ENCODE assay signal across 13 cellular contexts in the genomic region with DNA sequence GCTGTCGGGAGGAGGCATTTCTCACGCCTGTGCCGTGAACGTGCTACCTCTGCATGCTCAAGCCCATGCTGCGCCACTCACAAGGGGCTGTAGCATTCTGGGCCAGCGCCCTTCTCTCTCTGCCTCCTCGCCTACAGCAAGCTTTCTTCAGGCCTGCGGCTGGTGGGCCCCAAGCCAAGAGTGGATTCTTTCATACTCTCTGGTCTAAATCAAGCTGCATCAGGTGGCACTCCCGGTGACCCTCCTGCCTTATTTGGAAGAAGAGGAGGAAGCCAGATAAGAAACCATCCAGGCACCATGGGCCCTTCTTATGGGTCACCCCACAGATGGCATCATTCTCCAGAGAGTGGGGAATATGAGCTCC.
DNase-seq lines count a peak whose midpoint lies in the region; ATAC-seq and TF ChIP-seq lines count a peak whose summit lies in the region.
"Had no signal": no experiment of that assay in that cellular context is flagged by ENCODE, and none has a peak within 500 bp of the region (broad histone marks: within the 10 kb centered on the region; RNA-seq: fewer than 3 reads in every experiment).

No MANE protein-coding gene starts in this region.

- peak; percentile 9 for ATAC-seq in sciatic nerve

- intact Hi-C loops in sciatic nerve (cut with DNase I), result no loop called here
- intact Hi-C loops in activated naive CD4-positive, alpha-beta T cell treated with anti-CD3 and anti-CD28 coated beads for 36 hours (cut with micrococcal nuclease), result loop anchor here (5.0 kb wide), 3 partner anchors 204 to 461 kb away; partner anchors contain the start of genes MXI1 and PDCD4

- H4K20me1 ChIP-seq in GM23248 (ENCODE audit: insufficient read depth) (no peaks in the 10 kb centered on the region), SK-N-SH (ENCODE audit: insufficient read depth) (no peaks in the 10 kb centered on the region)

- H3K9me3 ChIP-seq in GM23248 (ENCODE audit: low read depth), result no peaks in the 10 kb centered on the region
- H3K9me3 ChIP-seq in SK-N-SH, result no peaks in the 10 kb centered on the region

- H3K36me3 ChIP-seq in GM23248 (ENCODE audit: low read depth) (no peaks in the 10 kb centered on the region), SK-N-SH (replicated peaks in 1 of 2; ENCODE audit: control insufficient read depth in 1 of 2, insufficient read depth in 2 of 2, low read length in 1 of 2) (no peaks in the 10 kb centered on the region)

- H3K4me2 ChIP-seq in GM23248 (ENCODE audit: unreplicated experiment), result peak overlapping the region; percentile 26
- peak overlapping the region; percentile 45; the same call in 1 of the 2 replicates for H3K4me2 ChIP-seq in SK-N-SH

- peaks cover 25% of the 10 kb centered on the region for H3F3A ChIP-seq in GM23248 (ENCODE audit: insufficient read depth)
- peaks cover 12% of the 10 kb centered on the region for H3F3A ChIP-seq in SK-N-SH (replicated peaks; ENCODE audit: insufficient read depth)

- no peaks in the 10 kb centered on the region for H3K9me3 Mint-ChIP-seq in activated naive CD4-positive, alpha-beta T cell treated with anti-CD3 and anti-CD28 coated beads for 36 hours

- H3K4me1 ChIP-seq in GM23248 (ENCODE audit: insufficient read depth) (peaks cover 57% of the 10 kb centered on the region), SK-N-SH (ENCODE audit: control insufficient read depth in 1 of 2, insufficient read depth in 2 of 2, low read depth in 1 of 2, low read length in 1 of 2) (peaks cover 27 to 45% of the 10 kb centered on the region in 2 experiments; a peak in 3 of 4 replicates)

- no peak overlapping the region for H3K27ac Mint-ChIP-seq in activated naive CD4-positive, alpha-beta T cell treated with anti-CD3 and anti-CD28 coated beads for 36 hours
- H3K27ac Mint-ChIP-seq: activated naive CD8-positive, alpha-beta T cell had no signal

- in situ Hi-C loops in GM23248 (cut with MboI), result no loop called here

- no peak for TF ChIP-seq RAD21 in SK-N-SH (IDR thresholded peaks at IDR 0.05; ENCODE audit: low read length)

- H3K79me2 ChIP-seq in GM23248 (ENCODE audit: insufficient read depth) (no peaks in the 10 kb centered on the region), SK-N-SH (ENCODE audit: insufficient read depth) (no peaks in the 10 kb centered on the region)

- CTCF ChIA-PET in SK-N-SH (lab: Yijun Ruan, JAX), result no interaction called here
- CTCF ChIA-PET in activated naive CD4-positive, alpha-beta T cell treated with anti-CD3 and anti-CD28 coated beads for 36 hours (lab: Charles Lee), result interaction anchor here (0.8 to 6.1 kb wide), 2 partner anchors 31 to 56 kb away, joined by 3 to 36 read pairs; no protein-coding TSS in a partner anchor

- H3K9ac ChIP-seq in GM23248 (peak overlapping the region; percentile 40), SK-N-SH (peak overlapping the region; percentile 47; the same call in 1 of the 2 replicates)

- H3K4me1 Mint-ChIP-seq in activated naive CD4-positive, alpha-beta T cell treated with anti-CD3 and anti-CD28 coated beads for 36 hours (ENCODE audit: low read depth), result peaks cover 58% of the 10 kb centered on the region

- no peak overlapping the region for H3K4me3 Mint-ChIP-seq in activated naive CD4-positive, alpha-beta T cell treated with anti-CD3 and anti-CD28 coated beads for 36 hours
- H3K4me3 Mint-ChIP-seq: activated naive CD8-positive, alpha-beta T cell had no signal

- no peak for TF ChIP-seq CTCF in SK-N-SH (IDR thresholded peaks at IDR 0.05)
- TF ChIP-seq CTCF in fibroblast of pulmonary artery (IDR thresholded peaks at IDR 0.05; ENCODE audit: low read length, missing control alignments), result no peak

- H3K27me3 ChIP-seq in GM23248 (replicated peaks; ENCODE audit: insufficient read depth) (no peaks in the 10 kb centered on the region), SK-N-SH (ENCODE audit: insufficient read depth) (no peaks in the 10 kb centered on the region)

- no peaks in the 10 kb centered on the region for H3K36me3 Mint-ChIP-seq in activated naive CD4-positive, alpha-beta T cell treated with anti-CD3 and anti-CD28 coated beads for 36 hours (ENCODE audit: low read depth)
- H3K36me3 Mint-ChIP-seq: activated naive CD8-positive, alpha-beta T cell had no signal

- no peak overlapping the region for H3K4me3 ChIP-seq in GM23248
- no peak overlapping the region for H3K4me3 ChIP-seq in SK-N-SH (ENCODE audit: low read depth in 2 of 2, low read length in 1 of 2)
- no peak overlapping the region for H3K4me3 ChIP-seq in fibroblast of pulmonary artery (replicated peaks; ENCODE audit: low read depth, low read length)

- TF ChIP-seq EP300 in SK-N-SH (IDR thresholded peaks at IDR 0.05; ENCODE audit: borderline replicate concordance in 1 of 2, low read depth in 1 of 2, low read length in 1 of 2), result peak in 1 of 2 experiments; percentile 26; a peak in 1 of 4 replicates

- WGBS in GM23248 (ENCODE audit: low coverage in 1 of 2, low lambda C conversion rate in 2 of 2, missing lambda C conversion rate in 2 of 2), 2 experiments, result 78 to 85% methylated on average over 9 of the region's 9 CpGs
- WGBS in SK-N-SH (ENCODE audit: low lambda C conversion rate), result 65% methylated on average over 9 of the region's 9 CpGs

- POLR2A ChIA-PET in SK-N-SH (lab: Yijun Ruan, JAX), result no interaction called here

- peak; percentile 53 for DNase-seq in GM23248
- no peak for DNase-seq in SK-N-SH
- DNase-seq in fibroblast of pulmonary artery (ENCODE audit: low read depth), result peak; percentile 66
- no peak for DNase-seq in sciatic nerve (ENCODE audit: low spot score)
- no peak for DNase-seq in nucleus accumbens (lab: John Stamatoyannopoulos, UW)
- no peak for DNase-seq in activated naive CD4-positive, alpha-beta T cell treated with anti-CD3 and anti-CD28 coated beads for 36 hours
- DNase-seq in HUDEP-2 (lab: John Stamatoyannopoulos, UW; ENCODE audit: unreplicated experiment in 76 of 76), result no peak
- DNase-seq in activated T-cell treated with anti-CD3 and anti-CD28 coated beads for 4 hours, result no peak
- DNase-seq: DMS79; erythroblast; NCI-H526; stimulated activated CD4-positive, alpha-beta T cell treated with anti-CD3 and anti-CD28 coated beads, Interleukin-2, amount 100 ng/mL, for 48 hours had no signal

- H3K27ac ChIP-seq in GM23248 (peak overlapping the region; percentile 72), SK-N-SH (ENCODE audit: low read depth in 2 of 2, low read length in 1 of 2) (peak overlapping the region; percentile 87 to 90; a peak in 3 of 4 replicates)

- H2AFZ ChIP-seq in GM23248 (no peak overlapping the region), SK-N-SH (ENCODE audit: low read depth) (no peak overlapping the region)

- H3K9me2 ChIP-seq in GM23248 (ENCODE audit: insufficient read depth) (no peaks in the 10 kb centered on the region), SK-N-SH (no peaks in the 10 kb centered on the region)

- H3K27me3 Mint-ChIP-seq in activated naive CD4-positive, alpha-beta T cell treated with anti-CD3 and anti-CD28 coated beads for 36 hours (ENCODE audit: low read depth), result no peaks in the 10 kb centered on the region
- H3K27me3 Mint-ChIP-seq: activated naive CD8-positive, alpha-beta T cell had no signal

TF ChIP-seq in SK-N-SH, 30 proteins besides CTCF, POLR2A, EP300 and RAD21 (continues in another document):
- no peak for TF ChIP-seq RFX5 (IDR thresholded peaks at IDR 0.05; ENCODE audit: low read length)
- TF ChIP-seq MXI1 (IDR thresholded peaks at IDR 0.05; ENCODE audit: low read depth, low read length), result no peak
- TF ChIP-seq GABPA (IDR thresholded peaks at IDR 0.05; ENCODE audit: low read depth), result no peak
- TF ChIP-seq JUND (IDR thresholded peaks at IDR 0.05), result 0 out of 2 replicates have a peak, but pooled peaks have one; percentile 25
- no peak for TF ChIP-seq EZH2phosphoT487 (IDR thresholded peaks at IDR 0.05; ENCODE audit: borderline replicate concordance, low read depth)
- no peak for TF ChIP-seq SMC3 (IDR thresholded peaks at IDR 0.05; ENCODE audit: low read depth, low read length)
- 0 out of 2 replicates have a peak, but pooled peaks have one; percentile 48 for TF ChIP-seq FOXM1 (IDR thresholded peaks at IDR 0.05; ENCODE audit: low read depth)
- TF ChIP-seq GATA2 (CRISPR knock-in tag; IDR thresholded peaks at IDR 0.05), result no peak
- TF ChIP-seq ZBTB33 (IDR thresholded peaks at IDR 0.05; ENCODE audit: borderline replicate concordance, low read depth), result no peak
- no peak for TF ChIP-seq FOXJ3 (CRISPR knock-in tag; IDR thresholded peaks at IDR 0.05)
- TF ChIP-seq RCOR1 (IDR thresholded peaks at IDR 0.05; ENCODE audit: low read length), result no peak
- no peak for TF ChIP-seq POLR2AphosphoS5 (IDR thresholded peaks at IDR 0.05; ENCODE audit: low read depth, low read length)
- TF ChIP-seq IRF3 (IDR thresholded peaks at IDR 0.05; ENCODE audit: low read depth, low read length), result no peak
- 0 out of 2 replicates have a peak, but pooled peaks have one; percentile 17 for TF ChIP-seq TEAD4 (IDR thresholded peaks at IDR 0.05; ENCODE audit: borderline replicate concordance, insufficient read depth)
- no peak for TF ChIP-seq YY1 (IDR thresholded peaks at IDR 0.05; ENCODE audit: low read depth)

Comparison
In these comparisons a context has a peak if more than half of its experiments do, and no peak if none do; other contexts are left out.
1. DNase-seq: peak in GM23248 (single experiment) and fibroblast of pulmonary artery (single experiment); none in SK-N-SH (single experiment), sciatic nerve (single experiment), nucleus accumbens (0 of 56), activated naive CD4-positive, alpha-beta T cell treated with anti-CD3 and anti-CD28 coated beads for 36 hours (single experiment), HUDEP-2 (0 of 76) and activated T-cell treated with anti-CD3 and anti-CD28 coated beads for 4 hours (single experiment).